In the genomic region with DNA sequence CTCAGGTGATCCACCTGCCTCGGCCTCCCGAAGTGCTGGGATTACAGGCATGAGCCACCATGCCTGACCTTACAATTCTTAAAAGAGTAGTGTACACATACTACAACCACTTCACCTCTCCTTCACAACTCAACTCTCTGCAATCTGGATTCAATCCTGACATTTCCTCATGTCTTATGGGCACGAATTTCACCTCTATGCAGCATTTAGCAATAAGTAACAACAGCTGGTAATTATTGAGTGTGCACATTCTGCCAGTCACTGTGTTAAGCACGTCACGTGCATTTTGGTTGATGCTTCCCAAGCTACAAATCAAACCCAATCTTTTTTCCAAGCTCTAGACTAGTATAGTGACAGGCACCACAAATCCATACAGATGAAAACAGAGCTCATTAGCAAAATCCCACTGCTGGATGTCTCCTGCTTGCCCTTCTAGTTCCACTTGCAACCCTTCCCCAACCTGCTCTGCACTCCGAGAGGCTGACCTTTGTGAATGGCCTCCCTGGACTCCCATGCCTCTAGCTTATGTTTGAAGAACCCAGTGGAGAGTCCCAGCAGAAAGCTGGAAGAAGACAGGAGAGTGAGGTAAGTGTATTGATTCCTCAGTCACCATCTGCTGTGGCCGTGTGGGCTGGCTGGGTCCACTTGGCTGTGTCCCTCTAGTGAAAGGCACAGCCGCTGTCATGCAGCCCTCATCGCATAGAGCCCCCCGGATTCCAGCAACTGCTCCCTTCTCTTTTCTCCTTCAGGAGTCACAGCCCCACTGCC, we compare ENCODE assay signal across 1 cellular context.
TF ChIP-seq lines count a peak whose summit lies in the region.

No MANE protein-coding gene starts in this region.

TF ChIP-seq in H1, 55 proteins besides CTCF, POLR2A, EP300 and RAD21:
- TF ChIP-seq ZNF274 (IDR thresholded peaks at IDR 0.05; ENCODE audit: borderline replicate concordance, extremely low read depth, low read length) (no peak), FOSL1 (IDR thresholded peaks at IDR 0.05; ENCODE audit: insufficient read depth, low read depth, low read length) (no peak), BCL11A (IDR thresholded peaks at IDR 0.05; ENCODE audit: low read depth in 2 of 2, low read length in 2 of 2) (no peak), CHD2 (IDR thresholded peaks at IDR 0.05; ENCODE audit: low read length) (no peak), CHD1 (IDR thresholded peaks at IDR 0.05; ENCODE audit: low read depth, low read length) (no peak), HDAC2 (IDR thresholded peaks at IDR 0.05; ENCODE audit: borderline replicate concordance in 1 of 2, low read depth in 2 of 2, low read length in 2 of 2) (no peak), KDM5A (IDR thresholded peaks at IDR 0.05; ENCODE audit: low read length) (no peak), MAFK (IDR thresholded peaks at IDR 0.05; ENCODE audit: low read depth, low read length) (no peak), RXRA (IDR thresholded peaks at IDR 0.05; ENCODE audit: insufficient read depth, low read depth, low read length) (no peak), RFX5 (IDR thresholded peaks at IDR 0.05; ENCODE audit: borderline replicate concordance, low read depth, low read length) (no peak), TBP (IDR thresholded peaks at IDR 0.05; ENCODE audit: low read depth, low read length) (no peak), PHF8 (conservative IDR thresholded peaks at IDR 0.05; ENCODE audit: low read depth, low read length) (no peak)
- TF ChIP-seq, protein P1, sequence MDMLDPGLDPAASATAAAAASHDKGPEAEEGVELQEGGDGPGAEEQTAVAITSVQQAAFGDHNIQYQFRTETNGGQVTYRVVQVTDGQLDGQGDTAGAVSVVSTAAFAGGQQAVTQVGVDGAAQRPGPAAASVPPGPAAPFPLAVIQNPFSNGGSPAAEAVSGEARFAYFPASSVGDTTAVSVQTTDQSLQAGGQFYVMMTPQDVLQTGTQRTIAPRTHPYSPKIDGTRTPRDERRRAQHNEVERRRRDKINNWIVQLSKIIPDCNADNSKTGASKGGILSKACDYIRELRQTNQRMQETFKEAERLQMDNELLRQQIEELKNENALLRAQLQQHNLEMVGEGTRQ (IDR thresholded peaks at IDR 0.05; ENCODE audit: low read length), result no peak
